11 cellular contexts compared by ENCODE assay signal in genomic region chr18:48943333-48943732, GRCh38. TPM values are rescaled to one million over a fixed set of nuclear protein-coding genes. Genes with fewer than 3 reads are reported as not detected.
DNase-seq lines count a peak whose midpoint lies in the region; ATAC-seq and TF ChIP-seq lines count a peak whose summit lies in the region.
"Had no signal": no experiment of that assay in that cellular context is flagged by ENCODE, and none has a peak within 500 bp of the region (broad histone marks: within the 10 kb centered on the region; RNA-seq: fewer than 3 reads in every experiment).

No MANE protein-coding gene starts in this region.

- no peak overlapping the region for H3K4ac ChIP-seq in mesendoderm (ENCODE audit: low read depth, low read length)

- H3K4me3 ChIP-seq in heart left ventricle (peak overlapping the region in 10 of 12 donors; percentile 5 to 98 (median 88)), brain microvascular endothelial cell (ENCODE audit: low read depth, low read length) (peak overlapping the region; percentile 12), mesendoderm (ENCODE audit: low read length) (no peak overlapping the region)

- TF ChIP-seq CTCF in heart left ventricle (IDR thresholded peaks at IDR 0.05) (no peak), brain microvascular endothelial cell (IDR thresholded peaks at IDR 0.05; ENCODE audit: low read depth, low read length, missing control alignments) (no peak), type B pancreatic cell (conservative IDR thresholded peaks at IDR 0.05) (no peak)

- H3K4me3 Mint-ChIP-seq in type B pancreatic cell, result peak overlapping the region; percentile 91

- no peaks in the 10 kb centered on the region for H3K27me3 ChIP-seq in heart left ventricle
- no peaks in the 10 kb centered on the region for H3K27me3 ChIP-seq in brain microvascular endothelial cell (replicated peaks)
- no peaks in the 10 kb centered on the region for H3K27me3 ChIP-seq in mesendoderm (ENCODE audit: insufficient read depth, low read length, poor library complexity)

- H3K27ac Mint-ChIP-seq in type B pancreatic cell, result peak overlapping the region; percentile 91

- no peak for ATAC-seq in heart left ventricle
- no peak for ATAC-seq in Right ventricle myocardium inferior
- no peak for ATAC-seq in HG03469 (IDR thresholded peaks at IDR 0.05; ENCODE audit: unreplicated experiment)

- no peak overlapping the region for H3K18ac ChIP-seq in mesendoderm (ENCODE audit: low read length)

- H3K4me1 ChIP-seq in heart left ventricle (peaks cover 15 to 100% (median 90%) of the 10 kb centered on the region in 12 donors), mesendoderm (ENCODE audit: control insufficient read depth, low read depth, low read length) (peaks cover 63% of the 10 kb centered on the region)

- intact Hi-C loops in heart left ventricle (cut with DNase I), result loop anchor here in 3 of 10 donors (5.0 to 10.0 kb wide), 3 partner anchors 161 to 269 kb away; no protein-coding TSS in a partner anchor
- intact Hi-C loops in Right ventricle myocardium inferior (cut with DNase I), result no loop called here

- peaks cover 40% of the 10 kb centered on the region for H3K36me3 Mint-ChIP-seq in type B pancreatic cell

- no peak overlapping the region for H2BK5ac ChIP-seq in mesendoderm (ENCODE audit: low read length)

- peak overlapping the region; percentile 59 for H3K23ac ChIP-seq in mesendoderm (ENCODE audit: low read length)

- no peaks in the 10 kb centered on the region for H3K9me3 Mint-ChIP-seq in type B pancreatic cell

- TF ChIP-seq POLR2A in heart left ventricle (IDR thresholded peaks at IDR 0.05), result no peak

- peak overlapping the region in 10 of 12 donors; percentile 10 to 100 (median 59) for H3K27ac ChIP-seq in heart left ventricle
- H3K27ac ChIP-seq in brain microvascular endothelial cell, result peak overlapping the region; percentile 78
- no peak overlapping the region for H3K27ac ChIP-seq in mesendoderm (ENCODE audit: low read depth, low read length)

- WGBS in heart left ventricle, 4 donors, result 57 to 74% (median 69%) methylated on average over 7 of the region's 7 CpGs
- no CpG with 5 or more reads among the region's 7 CpGs for WGBS in mesendoderm (ENCODE audit: extremely low coverage, insufficient coverage, low lambda C conversion rate)

- H2BK120ac ChIP-seq in mesendoderm (ENCODE audit: low read depth, low read length), result no peak overlapping the region

- H3K79me1 ChIP-seq in mesendoderm (ENCODE audit: low read length), result no peaks in the 10 kb centered on the region

- H3K36me3 ChIP-seq in heart left ventricle, result peaks cover 0 to 64% (median 32%) of the 10 kb centered on the region in 9 donors
- H3K36me3 ChIP-seq in brain microvascular endothelial cell (replicated peaks), result peaks cover 67% of the 10 kb centered on the region
- peaks cover 26% of the 10 kb centered on the region for H3K36me3 ChIP-seq in mesendoderm (ENCODE audit: control insufficient read depth, insufficient read depth, low read length)

- H2AK5ac ChIP-seq in mesendoderm (ENCODE audit: low read length), result no peak overlapping the region

- peak overlapping the region; percentile 50 for H3K56ac ChIP-seq in mesendoderm (ENCODE audit: low read length)

- H4K5ac ChIP-seq in mesendoderm (ENCODE audit: low read length), result no peak overlapping the region

- no peaks in the 10 kb centered on the region for H3K27me3 Mint-ChIP-seq in type B pancreatic cell

- peaks cover 100% of the 10 kb centered on the region for H3K79me2 ChIP-seq in mesendoderm (ENCODE audit: control insufficient read depth, insufficient read depth, low read length)

- peak overlapping the region; percentile 23 for H3K4me2 ChIP-seq in mesendoderm (ENCODE audit: low read length)

- no peak overlapping the region for H2BK15ac ChIP-seq in mesendoderm (replicated peaks; ENCODE audit: low read depth)

- in situ Hi-C loops in brain microvascular endothelial cell (cut with HindIII; ENCODE audit: low pct_ligation_motif_present, low sequenced_read_pairs), result no loop called here

- H3K4me1 Mint-ChIP-seq in type B pancreatic cell (ENCODE audit: unreplicated experiment), result peaks cover 93% of the 10 kb centered on the region

- peak overlapping the region; percentile 35 for H3K9ac ChIP-seq in mesendoderm (ENCODE audit: low read length)

- no peaks in the 10 kb centered on the region for H3K9me3 ChIP-seq in heart left ventricle

- DNase-seq in heart left ventricle (no peak), Right ventricle myocardium inferior (ENCODE audit: missing footprints) (no peak), brain microvascular endothelial cell (no peak), mesendoderm (no peak), type B pancreatic cell (ENCODE audit: extremely low spot score, unreplicated experiment) (no peak), AML-193 (lab: John Stamatoyannopoulos, UW) (no peak), GM19238 (ENCODE audit: insufficient read length, low spot score) (no peak)
- DNase-seq: DND-41; NCI-H1436 treated with DMSO at 0.1 percent for 48 hours; stimulated activated CD4-positive, alpha-beta T cell treated with anti-CD3 and anti-CD28 coated beads, Interleukin-4, amount 100 ng/mL, for 1 hour had no signal

- no peak overlapping the region for H4K8ac ChIP-seq in mesendoderm (ENCODE audit: low read depth, low read length)

RNA-seq across cellular contexts. Expression of gene SMAD7, which starts 7.4 kb away (rescaled TPM):
- total RNA-seq in heart left ventricle (10 to 100 TPM; 16.3 to 32.0 (median 19.9) TPM), Right ventricle myocardium inferior (12.0 TPM), type B pancreatic cell (ENCODE audit: low replicate concordance) (17.8 and 30.9 TPM in 2 replicates)
- 10 to 100 TPM in 1 of 2 donors, 1 to 10 TPM in 1; 9.1 to 21.2 TPM for polyA plus RNA-seq in heart left ventricle
- 25.8 TPM for polyA plus RNA-seq in mesendoderm (2013, experiment 1 of 2)
- polyA plus RNA-seq in mesendoderm (2013, experiment 2 of 2), result 23.8 TPM
